Comparison of ENCODE assay signal across 2 cellular contexts in genomic region chr5:103621548-103621930, GRCh38.
A peak's percentile ranks its signal among the peaks of the same experiment; 100 is the strongest.
TF ChIP-seq lines count a peak whose summit lies in the region.

No MANE protein-coding gene starts in this region.

TF ChIP-seq in SK-N-SH treated with all-trans-retinoic acid at 6 μM for 48 hours, 23 proteins besides CTCF, POLR2A, EP300 and RAD21:
- TF ChIP-seq TSHZ2 (CRISPR knock-in tag; IDR thresholded peaks at IDR 0.05) (no peak), ISL1 (CRISPR knock-in tag; IDR thresholded peaks at IDR 0.05) (peak; percentile 22; the same call in 1 of the 2 replicates)

TF ChIP-seq in SK-N-SH, 30 proteins besides CTCF, POLR2A, EP300 and RAD21 (continued from another document):
- TF ChIP-seq REST (IDR thresholded peaks at IDR 0.05; ENCODE audit: low read depth, low read length), result no peak
- TF ChIP-seq RCOR1 (IDR thresholded peaks at IDR 0.05; ENCODE audit: low read length), result no peak
- no peak for TF ChIP-seq CHD2 (IDR thresholded peaks at IDR 0.05; ENCODE audit: low read length, partially characterized antibody)
- TF ChIP-seq GATA2 (CRISPR knock-in tag; IDR thresholded peaks at IDR 0.05), result no peak
- TF ChIP-seq SMC3 (IDR thresholded peaks at IDR 0.05; ENCODE audit: low read depth, low read length), result no peak
- no peak for TF ChIP-seq PBX3 (IDR thresholded peaks at IDR 0.05)
